1 cellular context compared by ENCODE assay signal in genomic region chr2:96870631-96871255, GRCh38.
TF ChIP-seq lines count a peak whose summit lies in the region.

No MANE protein-coding gene starts in this region.

TF ChIP-seq in H1, 55 proteins besides CTCF, POLR2A, EP300 and RAD21:
- TF ChIP-seq, protein P1, sequence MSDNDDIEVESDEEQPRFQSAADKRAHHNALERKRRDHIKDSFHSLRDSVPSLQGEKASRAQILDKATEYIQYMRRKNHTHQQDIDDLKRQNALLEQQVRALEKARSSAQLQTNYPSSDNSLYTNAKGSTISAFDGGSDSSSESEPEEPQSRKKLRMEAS (IDR thresholded peaks at IDR 0.05): peak; percentile 48; the same call in 1 of the 2 replicates
- TF ChIP-seq BACH1 (IDR thresholded peaks at IDR 0.05; ENCODE audit: low read length) (no peak), HDAC2 (IDR thresholded peaks at IDR 0.05; ENCODE audit: borderline replicate concordance in 1 of 2, low read depth in 2 of 2, low read length in 2 of 2) (no peak)
- TF ChIP-seq, protein P2, sequence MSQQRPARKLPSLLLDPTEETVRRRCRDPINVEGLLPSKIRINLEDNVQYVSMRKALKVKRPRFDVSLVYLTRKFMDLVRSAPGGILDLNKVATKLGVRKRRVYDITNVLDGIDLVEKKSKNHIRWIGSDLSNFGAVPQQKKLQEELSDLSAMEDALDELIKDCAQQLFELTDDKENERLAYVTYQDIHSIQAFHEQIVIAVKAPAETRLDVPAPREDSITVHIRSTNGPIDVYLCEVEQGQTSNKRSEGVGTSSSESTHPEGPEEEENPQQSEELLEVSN (IDR thresholded peaks at IDR 0.05): peak; percentile 5; the same call in 1 of the 2 replicates
